ENCODE assay signal across 8 cellular contexts in genomic region chr6:136967874-136968752, GRCh38. TPM values are rescaled to one million over a fixed set of nuclear protein-coding genes. Genes with fewer than 3 reads are reported as not detected.
DNase-seq lines count a peak whose midpoint lies in the region; ATAC-seq and TF ChIP-seq lines count a peak whose summit lies in the region.

No MANE protein-coding gene starts in this region.

- H3K4me1 Mint-ChIP-seq in activated naive CD4-positive, alpha-beta T cell treated with anti-CD3 and anti-CD28 coated beads, Interleukin-2, amount 10 ng/mL, durations not matched to agents 7 days and 5 days, result no peaks in the 10 kb centered on the region

- peaks cover 46% of the 10 kb centered on the region for H3K27me3 Mint-ChIP-seq in activated naive CD4-positive, alpha-beta T cell treated with anti-CD3 and anti-CD28 coated beads, Interleukin-2, amount 10 ng/mL, durations not matched to agents 7 days and 5 days

- intact Hi-C loops in Right ventricle myocardium inferior (cut with DNase I), result loop anchor here (2.0 to 10.0 kb wide), 3 partner anchors 49 to 237 kb away; no protein-coding TSS in a partner anchor

- TF ChIP-seq CTCF in GM06990 (IDR thresholded peaks at IDR 0.05; ENCODE audit: insufficient read depth, low read length, poor library complexity, severe bottlenecking) (peak; percentile 70), HEK293 (tag by site-specific recombination; IDR thresholded peaks at IDR 0.05) (peak; percentile 75), MM.1S (IDR thresholded peaks at IDR 0.05; ENCODE audit: low read length) (peak; percentile 75)

- H3K27ac ChIP-seq in HEK293 (ENCODE audit: extremely low read depth, low read depth, low read length), result no peak overlapping the region
- H3K27ac ChIP-seq in MM.1S (ENCODE audit: low read length), result no peak overlapping the region

- H3K4me1 ChIP-seq in HEK293 (ENCODE audit: control insufficient read depth, insufficient read depth, low read length) (no peaks in the 10 kb centered on the region), MM.1S (ENCODE audit: low read length) (no peaks in the 10 kb centered on the region)

- no peaks in the 10 kb centered on the region for H3F3A ChIP-seq in MM.1S (ENCODE audit: insufficient read depth, low read length)

- H4K20me1 ChIP-seq in MM.1S (ENCODE audit: insufficient read depth, low read length), result no peaks in the 10 kb centered on the region

- CTCF ChIA-PET in HEK293 (lab: Yijun Ruan, JAX), result interaction anchor here (0.6 to 5.5 kb wide), 36 partner anchors 10 to 1790 kb away, joined by 3 to 39 read pairs (median 3); partner anchors contain the start of genes PEX7 and SLC35D3
- CTCF ChIA-PET in activated naive CD4-positive, alpha-beta T cell treated with anti-CD3 and anti-CD28 coated beads, Interleukin-2, amount 10 ng/mL, durations not matched to agents 7 days and 5 days (lab: Charles Lee), result interaction anchor here (0.7 to 1.3 kb wide), 7 partner anchors 45 to 554 kb away, joined by 3 to 4 read pairs (median 3); no protein-coding TSS in a partner anchor

- no peaks in the 10 kb centered on the region for H3K79me2 ChIP-seq in MM.1S (ENCODE audit: low read length)

- H3K9me2 ChIP-seq in MM.1S (replicated peaks; ENCODE audit: insufficient read depth, low read length), result no peaks in the 10 kb centered on the region

- H3K9me3 Mint-ChIP-seq in activated naive CD4-positive, alpha-beta T cell treated with anti-CD3 and anti-CD28 coated beads, Interleukin-2, amount 10 ng/mL, durations not matched to agents 7 days and 5 days, result no peaks in the 10 kb centered on the region

- H3K4me3 Mint-ChIP-seq in activated naive CD4-positive, alpha-beta T cell treated with anti-CD3 and anti-CD28 coated beads, Interleukin-2, amount 10 ng/mL, durations not matched to agents 7 days and 5 days, result no peak overlapping the region

- H3K36me3 Mint-ChIP-seq in activated naive CD4-positive, alpha-beta T cell treated with anti-CD3 and anti-CD28 coated beads, Interleukin-2, amount 10 ng/mL, durations not matched to agents 7 days and 5 days, result no peaks in the 10 kb centered on the region

- no peak overlapping the region for H3K9ac ChIP-seq in MM.1S (ENCODE audit: low read length)

- POLR2A ChIA-PET in HEK293 (lab: Yijun Ruan, JAX), result no interaction called here

- H3K36me3 ChIP-seq in GM06990 (ENCODE audit: control insufficient read depth, insufficient read depth, low read length) (no peaks in the 10 kb centered on the region), HEK293 (ENCODE audit: control insufficient read depth in 2 of 2, insufficient read depth in 1 of 2, low read length in 2 of 2) (no peaks in the 10 kb centered on the region), MM.1S (replicated peaks; ENCODE audit: insufficient read depth, low read length) (no peaks in the 10 kb centered on the region)

- no peaks in the 10 kb centered on the region for H3K9me3 ChIP-seq in HEK293 (ENCODE audit: control insufficient read depth, insufficient read depth, low read depth, low read length)
- H3K9me3 ChIP-seq in MM.1S (replicated peaks; ENCODE audit: insufficient read depth, low read length), result no peaks in the 10 kb centered on the region

- H2AFZ ChIP-seq in MM.1S (ENCODE audit: low read length), result peak overlapping the region; percentile 31; the same call in 1 of the 2 replicates

- H3K27me3 ChIP-seq in GM06990 (replicated peaks; ENCODE audit: control insufficient read depth, insufficient read depth, low read length), result no peaks in the 10 kb centered on the region; the same call in 1 of the 2 replicates
- H3K27me3 ChIP-seq in MM.1S (replicated peaks; ENCODE audit: insufficient read depth, low read length), result no peaks in the 10 kb centered on the region

- H3K4me2 ChIP-seq in MM.1S (ENCODE audit: low read depth, low read length), result peak overlapping the region; percentile 26

- DNase-seq in GM06990 (ENCODE audit: extremely low read depth, insufficient read length) (no peak), MM.1S (peak; percentile 76), SK-N-DZ (ENCODE audit: low spot score) (peak; percentile 87), Right ventricle myocardium inferior (ENCODE audit: missing footprints) (no peak), renal cortical epithelial cell (ENCODE audit: low read depth) (peak; percentile 68)
- peak; percentile 77 for DNase-seq in activated naive CD4-positive, alpha-beta T cell treated with anti-CD3 and anti-CD28 coated beads, Interleukin-2, amount 10 ng/mL, durations not matched to agents 7 days and 5 days

- no peak overlapping the region for H3K27ac Mint-ChIP-seq in activated naive CD4-positive, alpha-beta T cell treated with anti-CD3 and anti-CD28 coated beads, Interleukin-2, amount 10 ng/mL, durations not matched to agents 7 days and 5 days

- no peak overlapping the region for H3K4me3 ChIP-seq in GM06990 (replicated peaks; ENCODE audit: low read depth, low read length)
- H3K4me3 ChIP-seq in HEK293 (ENCODE audit: low read depth, low read length), result no peak overlapping the region
- H3K4me3 ChIP-seq in MM.1S (ENCODE audit: low read length), result no peak overlapping the region

- peak; percentile 58 for ATAC-seq in Right ventricle myocardium inferior
- ATAC-seq in GM18870 (IDR thresholded peaks at IDR 0.05; ENCODE audit: unreplicated experiment), result no peak

TF ChIP-seq in HEK293, 187 proteins besides CTCF, POLR2A, EP300 and RAD21 (continues in another document):
- TF ChIP-seq ZNF561 (tag by site-specific recombination; IDR thresholded peaks at IDR 0.05; ENCODE audit: borderline replicate concordance) (peak; percentile 45; the same call in 1 of the 2 replicates), REST (tag by site-specific recombination; IDR thresholded peaks at IDR 0.05) (peak; percentile 85), ZBTB6 (tag by site-specific recombination; IDR thresholded peaks at IDR 0.05) (no peak), ZNF658 (tag by site-specific recombination; IDR thresholded peaks at IDR 0.05) (no peak), ZNF843 (tag by site-specific recombination; IDR thresholded peaks at IDR 0.05) (no peak), ZNF2 (tag by site-specific recombination; IDR thresholded peaks at IDR 0.05) (peak; percentile 65; the same call in 1 of the 2 replicates), ZNF530 (tag by site-specific recombination; IDR thresholded peaks at IDR 0.05; ENCODE audit: low read depth) (no peak), BCL6B (tag by site-specific recombination; IDR thresholded peaks at IDR 0.05) (no peak)

RNA-seq across cellular contexts. Expression of gene SLC35D3, which starts 46.0 kb away (rescaled TPM):
- polyA plus RNA-seq in SK-N-DZ (2014; cell fraction: cytosol; rRNA removed), result 1.7 and 2.4 TPM in 2 replicates
- 3.0 and 3.2 TPM in 2 replicates for polyA plus RNA-seq in SK-N-DZ (2014; cell fraction: nucleus; rRNA removed)
- total RNA-seq in Right ventricle myocardium inferior (not detected), renal cortical epithelial cell (not detected in 2 replicates)

Comparison
In these comparisons a context has a peak if more than half of its experiments do, and no peak if none do; other contexts are left out.
1. DNase-seq: peak in MM.1S (single experiment), SK-N-DZ (single experiment), activated naive CD4-positive, alpha-beta T cell treated with anti-CD3 and anti-CD28 coated beads, Interleukin-2, amount 10 ng/mL, durations not matched to agents 7 days and 5 days (single experiment) and renal cortical epithelial cell (single experiment); none in GM06990 (single experiment) and Right ventricle myocardium inferior (single experiment).
2. Peak in every context shown above with its lines, with median percentiles within 50 percentile points of each other: CTCF ChIP-seq.